Comparison of ENCODE assay signal across 8 cellular contexts in the genomic region with DNA sequence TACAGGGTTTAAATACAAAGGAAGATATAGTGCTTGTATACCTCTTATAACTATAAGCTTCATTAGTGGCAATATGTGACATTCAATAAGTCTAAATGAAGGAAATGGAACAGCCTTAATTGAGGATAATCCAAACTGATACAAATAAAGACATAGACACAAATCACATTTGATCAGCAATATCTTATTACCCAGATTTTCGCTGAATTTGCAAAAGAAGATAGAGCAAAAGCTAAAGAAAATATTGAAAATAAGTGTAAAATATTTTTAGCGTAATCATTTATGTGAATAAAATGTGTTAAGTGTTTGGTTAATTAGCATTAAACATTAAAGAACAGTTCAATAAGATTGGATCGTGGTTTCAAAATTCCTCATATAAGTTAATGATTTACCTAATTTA. TPM values are rescaled to one million over a fixed set of nuclear protein-coding genes. Genes with fewer than 3 reads are reported as not detected.
"Had no signal": no experiment of that assay in that cellular context is flagged by ENCODE, and none has a peak within 500 bp of the region (broad histone marks: within the 10 kb centered on the region; RNA-seq: fewer than 3 reads in every experiment).

No MANE protein-coding gene starts in this region.

- H3K36me3 ChIP-seq: HAP-1 had no signal

- H3K9me3 ChIP-seq: HAP-1 had no signal

- DNase-seq: GM23248, GOT3, H7, HFFc6, KG1 had no signal

- H3K9ac ChIP-seq: GM23248 had no signal

- ATAC-seq: HCT116 had no signal

- H3K4me3 ChIP-seq: GM23248, HAP-1 had no signal

- H3K4me1 ChIP-seq: HAP-1 had no signal

- H2AFZ ChIP-seq: GM23248 had no signal

- H3K27ac ChIP-seq: GM23248 had no signal

RNA-seq across cellular contexts. Expression of a gene that starts 51.2 kb away (rescaled TPM):
- polyA plus RNA-seq: IgD-negative memory B cell had no signal
